9 cellular contexts compared by ENCODE assay signal in the genomic region with DNA sequence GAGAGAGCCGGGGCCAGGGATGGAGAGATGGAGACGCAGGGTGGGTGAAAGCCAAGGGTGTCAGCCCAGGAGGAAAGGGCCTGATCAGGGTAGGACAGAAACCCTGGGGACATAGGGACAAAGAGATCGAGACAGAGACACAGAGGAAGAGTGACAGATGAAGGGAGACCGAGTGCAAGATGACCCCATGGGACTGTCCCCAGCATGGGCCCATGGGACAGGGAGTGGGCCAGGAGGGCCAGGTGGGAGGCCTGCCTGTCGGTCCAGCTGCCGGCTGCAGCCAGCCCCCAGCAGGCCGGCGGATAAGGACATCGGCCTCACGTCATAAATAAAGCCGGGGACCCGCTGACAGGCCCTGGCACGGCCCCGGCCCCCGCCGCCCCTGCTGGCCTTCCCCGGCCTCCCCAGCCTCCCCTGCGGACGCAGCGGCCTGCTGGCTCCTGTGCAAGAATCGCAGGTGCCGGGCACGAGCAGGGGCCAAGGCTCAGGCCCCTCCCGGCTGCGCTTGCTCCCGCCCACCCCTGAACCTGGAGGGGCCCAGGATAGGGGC. TPM values are rescaled to one million over a fixed set of nuclear protein-coding genes. Genes with fewer than 3 reads are reported as not detected.
DNase-seq lines count a peak whose midpoint lies in the region; TF ChIP-seq lines count a peak whose summit lies in the region.
"Had no signal": no experiment of that assay in that cellular context is flagged by ENCODE, and none has a peak within 500 bp of the region (broad histone marks: within the 10 kb centered on the region; RNA-seq: fewer than 3 reads in every experiment).

No MANE protein-coding gene starts in this region.

- no peak overlapping the region for H3K27ac ChIP-seq in mesodermal cell (ENCODE audit: low read depth, low read length, severe bottlenecking)
- H3K27ac ChIP-seq: pancreas had no signal

- no peaks in the 10 kb centered on the region for H3K36me3 ChIP-seq in mesodermal cell (ENCODE audit: control insufficient read depth, insufficient read depth, low read length)

- H3K9me3 ChIP-seq in mesodermal cell (ENCODE audit: control insufficient read depth, low read length), result no peaks in the 10 kb centered on the region
- H3K9me3 ChIP-seq: pancreas had no signal

- in situ Hi-C loops in astrocyte of the spinal cord (cut with HindIII; ENCODE audit: low sequenced_read_pairs), result no loop called here

- TF ChIP-seq CTCF in GM20000 (IDR thresholded peaks at IDR 0.05; ENCODE audit: extremely low read depth, missing control alignments) (no peak), astrocyte of the spinal cord (IDR thresholded peaks at IDR 0.05; ENCODE audit: low read depth, low read length) (no peak)

- peak; percentile 51 for DNase-seq in 8988T
- DNase-seq in GM20000 (ENCODE audit: low spot score), result peak; percentile 64
- DNase-seq in astrocyte of the spinal cord (ENCODE audit: low read depth, low spot score), result no peak
- no peak for DNase-seq in effector CD8-positive, alpha-beta T cell (lab: John Stamatoyannopoulos, UW)
- no peak for DNase-seq in KG1 (lab: John Stamatoyannopoulos, UW)
- no peak for DNase-seq in epidermal melanocyte (ENCODE audit: insufficient read length, low spot score)
- DNase-seq in dermis blood vessel endothelial cell, result no peak

- H3K4me3 ChIP-seq in astrocyte of the spinal cord (ENCODE audit: low read depth, low read length), result peak overlapping the region; percentile 28
- H3K4me3 ChIP-seq in mesodermal cell (ENCODE audit: extremely low read depth, insufficient read depth, low read length, poor library complexity, severe bottlenecking), result peak overlapping the region; percentile 28

- H3K4me1 ChIP-seq in mesodermal cell (ENCODE audit: control insufficient read depth, insufficient read depth, low read length, poor library complexity, severe bottlenecking), result no peaks in the 10 kb centered on the region

- WGBS in mesodermal cell (ENCODE audit: insufficient coverage in 2 of 2), 2 experiments, result 51 to 53% methylated on average over 16 to 25 of the region's 26 CpGs

RNA-seq across cellular contexts. Expression of a gene that starts 6.3 kb away (rescaled TPM):
- polyA plus RNA-seq in mesodermal cell (2013, experiment 1 of 2), result 45.8 TPM
- polyA plus RNA-seq in mesodermal cell (2013, experiment 2 of 2), result 41.5 TPM
- total RNA-seq in dermis blood vessel endothelial cell, result 75.5 and 91.2 TPM in 2 replicates

RNA-seq across cellular contexts. Expression of a gene that starts 11.7 kb away (rescaled TPM):
- 75.5 TPM for polyA plus RNA-seq in mesodermal cell (2013, experiment 1 of 2)
- 53.2 TPM for polyA plus RNA-seq in mesodermal cell (2013, experiment 2 of 2)
- total RNA-seq in dermis blood vessel endothelial cell, result not detected in 2 replicates

RNA-seq across cellular contexts. Expression of a gene that starts 17.8 kb away (rescaled TPM):
- polyA plus RNA-seq in mesodermal cell (2013, experiment 1 of 2), result 14.7 TPM
- polyA plus RNA-seq in mesodermal cell (2013, experiment 2 of 2), result 10.4 TPM
- total RNA-seq in dermis blood vessel endothelial cell, result under 0.01 TPM in 1 of 2 replicates, not detected in the other

RNA-seq across cellular contexts. Expression of a gene that starts 23.2 kb away (rescaled TPM):
- polyA plus RNA-seq in mesodermal cell (2013, experiment 1 of 2), result 1,619 TPM
- 1,435 TPM for polyA plus RNA-seq in mesodermal cell (2013, experiment 2 of 2)
- total RNA-seq in dermis blood vessel endothelial cell, result 755 and 1,061 TPM in 2 replicates

RNA-seq across cellular contexts. Expression of a gene that starts 37.2 kb away (rescaled TPM):
- 129 TPM for polyA plus RNA-seq in mesodermal cell (2013, experiment 1 of 2)
- 107 TPM for polyA plus RNA-seq in mesodermal cell (2013, experiment 2 of 2)
- total RNA-seq in dermis blood vessel endothelial cell, result 58.0 and 91.2 TPM in 2 replicates

Comparison
In these comparisons a context has a peak if more than half of its experiments do, and no peak if none do; other contexts are left out.
1. DNase-seq: peak in 8988T (single experiment) and GM20000 (single experiment); none in astrocyte of the spinal cord (single experiment), effector CD8-positive, alpha-beta T cell (single experiment), KG1 (single experiment), epidermal melanocyte (single experiment) and dermis blood vessel endothelial cell (single experiment).